In the genomic region with DNA sequence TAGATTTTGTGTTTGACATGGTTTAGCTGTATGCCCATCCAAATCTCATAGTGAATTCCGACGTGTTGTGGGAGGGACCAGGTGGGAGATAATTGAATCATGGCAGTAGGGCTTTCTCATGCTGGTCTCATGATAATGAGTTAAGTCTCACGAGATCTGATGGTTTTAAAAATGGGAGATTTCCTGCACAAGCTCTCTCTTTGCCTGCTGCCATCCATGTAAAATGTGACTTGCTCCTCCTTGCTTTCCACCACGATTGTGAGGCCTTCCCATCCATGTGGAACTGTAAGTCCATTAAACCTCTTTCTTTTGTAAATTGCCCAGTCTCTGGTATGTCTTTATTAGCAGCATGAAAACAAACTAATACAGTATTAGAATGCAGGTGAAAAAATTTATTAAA, we compare ENCODE assay signal across 5 cellular contexts.
DNase-seq lines count a peak whose midpoint lies in the region; ATAC-seq, FAIRE-seq and TF ChIP-seq lines count a peak whose summit lies in the region.
"Not testable (repeated sequence)": the region's sequence is repeated elsewhere in the genome, so short reads cannot be mapped to it uniquely, and the experiment has no call there.

No MANE protein-coding gene starts in this region.

- in situ Hi-C loops in K562 (cut with MboI); HepG2 (cut with HindIII; ENCODE audit: extremely low pct_ligation_motif_present, low pct_unique_long_range_greater_than_20kb): not testable (repeated sequence)

- not testable (repeated sequence) for H3K4me3 Mint-ChIP-seq in endodermal cell

- CTCF ChIA-PET in HEK293 (lab: Yijun Ruan, JAX) = interaction anchor here (0.6 kb wide), 1 partner anchor 1696 kb away, joined by 5 read pairs; no protein-coding TSS in a partner anchor
- CTCF ChIA-PET in K562 (lab: Yijun Ruan, JAX; ENCODE audit: low intra/inter-chr PET ratio); HepG2 (lab: Yijun Ruan, JAX; ENCODE audit: low intra/inter-chr PET ratio, low total read pairs): not testable (repeated sequence)

- H3K4me1 ChIP-seq in HEK293 (ENCODE audit: control insufficient read depth, insufficient read depth, low read length); K562 (replicated peaks in 1 of 2; ENCODE audit: control insufficient read depth in 2 of 2, insufficient read depth in 2 of 2, low read length in 2 of 2); endodermal cell (ENCODE audit: control insufficient read depth, insufficient read depth, low read length); HepG2 (ENCODE audit: insufficient read depth, low read length): not testable (repeated sequence)

- not testable (repeated sequence) for H3K9me1 ChIP-seq in K562 (ENCODE audit: control insufficient read depth, insufficient read depth, low read length)

- not testable (repeated sequence) for H3K4me2 ChIP-seq in K562 (ENCODE audit: insufficient read depth, low read length); HepG2 (ENCODE audit: low read depth, low read length)

- TF ChIP-seq EP300 in K562 (IDR thresholded peaks at IDR 0.05; ENCODE audit: low read length); HepG2 (IDR thresholded peaks at IDR 0.05; ENCODE audit: low read depth in 2 of 2, low read length in 2 of 2); HepG2 (CRISPR knock-in tag; IDR thresholded peaks at IDR 0.05; ENCODE audit: borderline replicate concordance): not testable (repeated sequence)

- not testable (repeated sequence) for H3K79me2 ChIP-seq in K562 (ENCODE audit: control insufficient read depth, insufficient read depth, low read length); HepG2 (ENCODE audit: insufficient read depth, low read length)

- not testable (repeated sequence) for ATAC-seq in K562, HepG2

- H2AFZ ChIP-seq in K562 (ENCODE audit: low read depth, low read length); HepG2 (ENCODE audit: low read length): not testable (repeated sequence)

- H3K9ac ChIP-seq in K562 (ENCODE audit: insufficient read depth in 1 of 2, low read depth in 2 of 2, low read length in 2 of 2); endodermal cell (ENCODE audit: extremely low read depth, low read length, poor library complexity, severe bottlenecking); HepG2 (ENCODE audit: insufficient read depth, low read depth, low read length): not testable (repeated sequence)

- intact Hi-C loops in K562 (cut with micrococcal nuclease); HepG2 (cut with micrococcal nuclease; ENCODE audit: unreplicated experiment): not testable (repeated sequence)

- H3K27ac ChIP-seq in 22Rv1 = peak overlapping the region; percentile 97
- H3K27ac ChIP-seq in HEK293 (ENCODE audit: extremely low read depth, low read depth, low read length); K562 (ENCODE audit: extremely low read depth, low read depth, low read length); endodermal cell (ENCODE audit: low read depth, low read length); HepG2 (ENCODE audit: extremely low read length, insufficient read depth, low read length): not testable (repeated sequence)

- TF ChIP-seq POLR2A in K562 (conservative IDR thresholded peaks at IDR 0.05); HepG2 (IDR thresholded peaks at IDR 0.05; ENCODE audit: insufficient read depth in 1 of 2, low read depth in 2 of 2, low read length in 2 of 2): not testable (repeated sequence)

- H4K20me1 ChIP-seq in K562 (replicated peaks; ENCODE audit: control insufficient read depth, insufficient read depth, low read length); HepG2 (ENCODE audit: insufficient read depth, low read length): not testable (repeated sequence)

- not testable (repeated sequence) for H3K4me3 ChIP-seq in HEK293 (ENCODE audit: low read depth, low read length); K562; endodermal cell (ENCODE audit: low read length); HepG2 (replicated peaks in 1 of 3; ENCODE audit: insufficient read depth in 1 of 3, low read depth in 2 of 3, low read length in 3 of 3)

- TF ChIP-seq RAD21 in K562 (CRISPR knock-in tag; conservative IDR thresholded peaks at IDR 0.05 in 1 of 2, IDR thresholded peaks at IDR 0.05 in 1 of 2); HepG2 (CRISPR knock-in tag; IDR thresholded peaks at IDR 0.05): not testable (repeated sequence)

- 0% methylated on average over 4 of the region's 4 CpGs for WGBS in K562 (ENCODE audit: insufficient coverage, low coverage, missing lambda C conversion rate)
- WGBS in endodermal cell (ENCODE audit: insufficient coverage in 1 of 2, insufficient read length in 1 of 2), 2 experiments = 94 to 96% methylated on average over 3 to 4 of the region's 4 CpGs
- 97% methylated on average over 4 of the region's 4 CpGs for WGBS in HepG2 (ENCODE audit: low lambda C conversion rate)

- POLR2A ChIA-PET in HEK293 (lab: Yijun Ruan, JAX); K562 (lab: Yijun Ruan, JAX); HepG2 (lab: Yijun Ruan, JAX): not testable (repeated sequence)

- peak overlapping the region; percentile 46 for H3K27ac Mint-ChIP-seq in endodermal cell

- H3K36me3 ChIP-seq in HEK293 (ENCODE audit: control insufficient read depth in 2 of 2, insufficient read depth in 1 of 2, low read length in 2 of 2); K562 (ENCODE audit: control insufficient read depth, insufficient read depth, low read length); endodermal cell (ENCODE audit: control insufficient read depth, insufficient read depth, low read length); HepG2 (replicated peaks in 1 of 2; ENCODE audit: control insufficient read depth in 1 of 2, insufficient read depth in 2 of 2, low read length in 2 of 2): not testable (repeated sequence)

- peaks cover 13% of the 10 kb centered on the region for H3K9me3 Mint-ChIP-seq in endodermal cell

- not testable (repeated sequence) for FAIRE-seq in K562 (lab: Jason Lieb, UNC); HepG2 (lab: Jason Lieb, UNC)

- not testable (repeated sequence) for BruUV-seq in K562 (replicated peaks; lab: Mats Ljungman, UMichigan); HepG2 (replicated peaks; lab: Mats Ljungman, UMichigan)

- H3K9me3 ChIP-seq in HEK293 (ENCODE audit: control insufficient read depth, insufficient read depth, low read depth, low read length); K562 (replicated peaks; ENCODE audit: control insufficient read depth, insufficient read depth, low read depth, low read length); HepG2 (ENCODE audit: low read length): not testable (repeated sequence)
- H3K9me3 ChIP-seq in endodermal cell (ENCODE audit: control insufficient read depth, low read length) = peaks cover 14% of the 10 kb centered on the region

- H3K4me1 Mint-ChIP-seq in endodermal cell = not testable (repeated sequence)

- H3K27me3 Mint-ChIP-seq in endodermal cell (ENCODE audit: insufficient read depth) = not testable (repeated sequence)

- TF ChIP-seq CTCF in 22Rv1 (IDR thresholded peaks at IDR 0.05); HEK293 (tag by site-specific recombination; IDR thresholded peaks at IDR 0.05); K562 (IDR thresholded peaks at IDR 0.05 in 2 of 3, conservative IDR thresholded peaks at IDR 0.05 in 1 of 3; ENCODE audit: insufficient read depth in 2 of 3, low read depth in 1 of 3, low read length in 3 of 3); endodermal cell (conservative IDR thresholded peaks at IDR 0.05); HepG2 (CRISPR knock-in tag; IDR thresholded peaks at IDR 0.05): not testable (repeated sequence)

- not testable (repeated sequence) for H3K27me3 ChIP-seq in K562 (ENCODE audit: control insufficient read depth in 2 of 2, insufficient read depth in 2 of 2, low read length in 2 of 2); endodermal cell (ENCODE audit: control insufficient read depth, insufficient read depth, low read length, poor library complexity, severe bottlenecking); HepG2 (ENCODE audit: control insufficient read depth in 1 of 2, insufficient read depth in 2 of 2, low read length in 2 of 2)

- DNase-seq in K562 (ENCODE audit: extremely low read depth in 1 of 4, low spot score in 3 of 4); endodermal cell; HepG2 (ENCODE audit: low spot score): not testable (repeated sequence)

- peaks cover 16% of the 10 kb centered on the region for H3K36me3 Mint-ChIP-seq in endodermal cell (ENCODE audit: low read depth)

TF ChIP-seq in HEK293, 187 proteins besides CTCF, POLR2A, EP300 and RAD21:
- peak; percentile 39 for TF ChIP-seq SETDB1 (IDR thresholded peaks at IDR 0.05; ENCODE audit: insufficient read length, low read length)
TF ChIP-seq in HEK293: peak in this region for 1; not testable (repeated sequence) for 186.

TF ChIP-seq in K562, 482 proteins besides CTCF, POLR2A, EP300 and RAD21:
- TF ChIP-seq ZNF431 (CRISPR knock-in tag; IDR thresholded peaks at IDR 0.05) = peak; percentile 88
TF ChIP-seq in K562: peak in this region for 1; not testable (repeated sequence) for 481.

TF ChIP-seq in HepG2, 621 proteins besides CTCF, POLR2A, EP300 and RAD21:
- peak; percentile 78; the same call in 1 of the 2 replicates for TF ChIP-seq ZNF431 (CRISPR knock-in tag; IDR thresholded peaks at IDR 0.05; ENCODE audit: borderline replicate concordance, low read depth)
